In the genomic region with DNA sequence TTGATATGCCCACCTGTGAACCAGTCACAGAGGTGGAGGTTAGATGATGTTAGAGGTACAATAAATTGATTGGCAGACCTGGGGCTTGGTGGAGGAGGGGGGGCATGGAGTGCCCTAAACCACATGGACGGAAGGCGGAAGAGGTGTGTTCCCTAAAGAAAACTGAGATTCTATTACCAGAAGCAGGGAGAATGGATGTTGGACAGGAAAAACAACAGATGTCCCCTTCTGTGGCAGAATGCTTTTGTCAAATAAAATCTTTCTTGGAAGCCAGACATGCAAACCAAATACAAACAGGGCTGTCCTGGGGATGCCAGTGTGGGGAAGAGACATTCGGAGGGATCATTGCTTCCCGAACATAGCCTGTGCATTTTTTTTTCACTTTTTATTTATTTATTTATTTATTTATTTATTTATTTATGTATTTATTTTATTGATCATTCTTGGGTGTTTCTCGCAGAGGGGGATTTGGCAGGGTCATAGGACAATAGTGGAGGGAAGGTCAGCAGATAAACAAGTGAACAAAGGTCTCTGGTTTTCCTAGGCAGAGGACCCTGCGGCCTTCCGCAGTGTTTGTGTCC, we compare ENCODE assay signal across 7 cellular contexts.
A peak's percentile ranks its signal among the peaks of the same experiment; 100 is the strongest.
DNase-seq lines count a peak whose midpoint lies in the region; FAIRE-seq and TF ChIP-seq lines count a peak whose summit lies in the region.
"Not testable (repeated sequence)": the region's sequence is repeated elsewhere in the genome, so short reads cannot be mapped to it uniquely, and the experiment has no call there.

No MANE protein-coding gene starts in this region.

- H3K27ac Mint-ChIP-seq in astrocyte (ENCODE audit: unreplicated experiment) (peak overlapping the region; percentile 53), glutamatergic neuron (ENCODE audit: unreplicated experiment) (peak overlapping the region; percentile 94), nephron (peak overlapping the region; percentile 28 to 82 (median 68)), type B pancreatic cell (peak overlapping the region; percentile 14)

- not testable (repeated sequence) for H3K36me3 Mint-ChIP-seq in astrocyte (ENCODE audit: low read depth, unreplicated experiment); glutamatergic neuron (ENCODE audit: unreplicated experiment); nephron (ENCODE audit: low read depth); type B pancreatic cell

- not testable (repeated sequence) for H3K4me3 ChIP-seq in astrocyte (ENCODE audit: insufficient read depth, low read depth, low read length)

- not testable (repeated sequence) for H3K79me2 ChIP-seq in astrocyte (ENCODE audit: insufficient read depth, low read length)

- not testable (repeated sequence) for TF ChIP-seq CTCF in astrocyte (IDR thresholded peaks at IDR 0.05; ENCODE audit: insufficient read depth, low read depth, low read length); glutamatergic neuron (IDR thresholded peaks at IDR 0.05; ENCODE audit: partially characterized antibody, unreplicated experiment); nephron (IDR thresholded peaks at IDR 0.05; ENCODE audit: unreplicated experiment in 3 of 3); type B pancreatic cell (conservative IDR thresholded peaks at IDR 0.05)

- FAIRE-seq in astrocyte (lab: Jason Lieb, UNC), result not testable (repeated sequence)

- not testable (repeated sequence) for H3K36me3 ChIP-seq in astrocyte (ENCODE audit: insufficient read depth, low read length)

- DNase-seq in DMS 273 (lab: John Stamatoyannopoulos, UW; ENCODE audit: unreplicated experiment), result peak; percentile 86
- peak; percentile 56 for DNase-seq in NCI-H1694 treated with DMSO at 0.1 percent for 48 hours (lab: John Stamatoyannopoulos, UW)
- peak; percentile 53 for DNase-seq in NCI-H446 treated with DMSO at 0.1 percent for 48 hours (lab: John Stamatoyannopoulos, UW)
- not testable (repeated sequence) for DNase-seq in astrocyte (ENCODE audit: low read depth); glutamatergic neuron; type B pancreatic cell (ENCODE audit: extremely low spot score, unreplicated experiment)

- H3K9ac ChIP-seq in astrocyte (ENCODE audit: low read length), result not testable (repeated sequence)

- H3K27me3 ChIP-seq in astrocyte (ENCODE audit: insufficient read depth, low read length), result not testable (repeated sequence)

- H4K20me1 ChIP-seq in astrocyte (ENCODE audit: insufficient read depth, low read length), result not testable (repeated sequence)

- not testable (repeated sequence) for H3K4me3 Mint-ChIP-seq in astrocyte (ENCODE audit: unreplicated experiment); nephron; type B pancreatic cell
- H3K4me3 Mint-ChIP-seq in glutamatergic neuron (ENCODE audit: unreplicated experiment), result peak overlapping the region; percentile 76

- not testable (repeated sequence) for H3K4me2 ChIP-seq in astrocyte (ENCODE audit: low read length)

- H3K27me3 Mint-ChIP-seq in astrocyte (ENCODE audit: low read depth, unreplicated experiment), result peaks cover 26% of the 10 kb centered on the region
- not testable (repeated sequence) for H3K27me3 Mint-ChIP-seq in glutamatergic neuron (ENCODE audit: unreplicated experiment); nephron (ENCODE audit: low read depth); type B pancreatic cell

- not testable (repeated sequence) for H3K4me1 ChIP-seq in astrocyte (ENCODE audit: insufficient read depth, low read length)

- H3K27ac ChIP-seq in astrocyte (ENCODE audit: low read depth, low read length), result not testable (repeated sequence)

- not testable (repeated sequence) for H3K9me3 Mint-ChIP-seq in astrocyte (ENCODE audit: unreplicated experiment); nephron; type B pancreatic cell
- peaks cover 15% of the 10 kb centered on the region for H3K9me3 Mint-ChIP-seq in glutamatergic neuron (ENCODE audit: unreplicated experiment)

- not testable (repeated sequence) for H3K9me3 ChIP-seq in astrocyte (ENCODE audit: insufficient read depth, low read depth, low read length)

- H2AFZ ChIP-seq in astrocyte (ENCODE audit: low read depth, low read length), result not testable (repeated sequence)

- H3K4me1 Mint-ChIP-seq in astrocyte (ENCODE audit: low read depth, unreplicated experiment), result not testable (repeated sequence)
- H3K4me1 Mint-ChIP-seq in glutamatergic neuron (ENCODE audit: low read depth, unreplicated experiment), result peaks cover 20% of the 10 kb centered on the region
- H3K4me1 Mint-ChIP-seq in nephron, result peaks cover 52% of the 10 kb centered on the region
- H3K4me1 Mint-ChIP-seq in type B pancreatic cell (ENCODE audit: unreplicated experiment), result peaks cover 50% of the 10 kb centered on the region

Comparison
In these comparisons a context has a peak if more than half of its experiments do, and no peak if none do; other contexts are left out.
1. H3K27ac Mint-ChIP-seq: peak in every context shown above with its lines; median percentile 94 in glutamatergic neuron; 68 in nephron; 53 in astrocyte; 14 in type B pancreatic cell.